Comparison of ENCODE assay signal across 20 cellular contexts in genomic region chr11:61496602-61497400, GRCh38. TPM values are rescaled to one million over a fixed set of nuclear protein-coding genes. Genes with fewer than 3 reads are reported as not detected.
DNase-seq lines count a peak whose midpoint lies in the region; FAIRE-seq and TF ChIP-seq lines count a peak whose summit lies in the region.
"Had no signal": no experiment of that assay in that cellular context is flagged by ENCODE, and none has a peak within 500 bp of the region (broad histone marks: within the 10 kb centered on the region; RNA-seq: fewer than 3 reads in every experiment).

No MANE protein-coding gene starts in this region.

- no peak overlapping the region for H4K5ac ChIP-seq in H1 (ENCODE audit: insufficient read length, low read depth, low read length)

- H3K23ac ChIP-seq in H1 (ENCODE audit: insufficient read length), result no peak overlapping the region

- no TSS peak for BruUV-seq in MCF 10A (replicated peaks; lab: Mats Ljungman, UMichigan)

- H2AFZ ChIP-seq in H1 (ENCODE audit: low read length), result no peak overlapping the region

- H3K27me3 Mint-ChIP-seq in MCF 10A (ENCODE audit: insufficient read depth, unreplicated experiment), result no peaks in the 10 kb centered on the region

- H3K4me1 ChIP-seq in H1 (replicated peaks in 1 of 4; ENCODE audit: control insufficient read depth in 3 of 4, insufficient read depth in 4 of 4, low read length in 3 of 4), result peaks cover 0 to 9% (median 6%) of the 10 kb centered on the region in 4 experiments; a peak in 5 of 7 replicates
- H3K4me1 ChIP-seq: Caco-2 had no signal

- H3K9ac ChIP-seq in H1 (replicated peaks in 1 of 4; ENCODE audit: extremely low read depth in 1 of 4, low read depth in 3 of 4, low read length in 3 of 4), result no peak overlapping the region
- H3K9ac ChIP-seq: BLaER1 treated with 17β-estradiol and CSF1 and Interleukin-3, amounts not matched to agents 10 nM and 100 nM had no signal

- TF ChIP-seq CTCF in WERI-Rb-1 (IDR thresholded peaks at IDR 0.05; ENCODE audit: low read depth, low read length) (no peak), H1 (IDR thresholded peaks at IDR 0.05; ENCODE audit: control extremely low read depth in 1 of 3, insufficient read depth in 1 of 3, low read depth in 1 of 3, low read length in 3 of 3) (no peak), MCF 10A (IDR thresholded peaks at IDR 0.05; ENCODE audit: unreplicated experiment) (no peak)

- no peak overlapping the region for H3K4me3 Mint-ChIP-seq in MCF 10A (ENCODE audit: unreplicated experiment)
- H3K4me3 Mint-ChIP-seq: CD4-positive, alpha-beta memory T cell had no signal

- H3K36me3 ChIP-seq in WERI-Rb-1, result no peaks in the 10 kb centered on the region
- no peaks in the 10 kb centered on the region for H3K36me3 ChIP-seq in H1 (ENCODE audit: control insufficient read depth in 2 of 4, insufficient read depth in 4 of 4, low read length in 3 of 4)
- H3K36me3 ChIP-seq: BLaER1 treated with 17β-estradiol and CSF1 and Interleukin-3, amounts not matched to agents 10 nM and 100 nM had no signal

- no peak for FAIRE-seq in H1 (lab: Jason Lieb, UNC)
- FAIRE-seq: RCC 7860 had no signal

- no peaks in the 10 kb centered on the region for H3K79me1 ChIP-seq in H1 (ENCODE audit: low read depth, low read length)

- TF ChIP-seq POLR2A in H1 (IDR thresholded peaks at IDR 0.05; ENCODE audit: control extremely low read depth in 1 of 2, low read depth in 2 of 2, low read length in 2 of 2), result no peak

- peaks cover 0 to 9% of the 10 kb centered on the region in 2 experiments for H4K20me1 ChIP-seq in H1 (replicated peaks in 1 of 2; ENCODE audit: control insufficient read depth in 1 of 2, insufficient read depth in 2 of 2, low read length in 2 of 2)
- H4K20me1 ChIP-seq: BLaER1 treated with 17β-estradiol and CSF1 and Interleukin-3, amounts not matched to agents 10 nM and 100 nM had no signal

- no peaks in the 10 kb centered on the region for H3K36me3 Mint-ChIP-seq in MCF 10A (ENCODE audit: insufficient read depth, unreplicated experiment)
- H3K36me3 Mint-ChIP-seq: CD4-positive, alpha-beta memory T cell had no signal

- 0 out of 2 replicates have a peak overlapping the region, but pooled peaks have one; percentile 15 for H3K18ac ChIP-seq in H1 (ENCODE audit: extremely low read depth, low read length)

- H3K4ac ChIP-seq in H1 (replicated peaks; ENCODE audit: insufficient read length, low read depth, low read length), result peak overlapping the region; percentile 78

- CTCF ChIA-PET in H1 (lab: Charles Lee; ENCODE audit: partially characterized antibody) (interaction anchor here (1.1 to 57.8 kb wide), 2 partner anchors 21 to 50 kb away, joined by 4 to 2106 read pairs; partner anchors contain the start of gene LRRC10B), MCF 10A (lab: Yijun Ruan, JAX) (interaction anchor here (0.6 kb wide), 1 partner anchor 20 kb away, joined by 3 read pairs; no protein-coding TSS in a partner anchor)

- peak overlapping the region; percentile 91 for H2BK20ac ChIP-seq in H1 (ENCODE audit: low read length)

- DNase-seq in NCI-H2171 treated with DMSO at 0.1 percent for 48 hours (lab: John Stamatoyannopoulos, UW), result peak; percentile 41
- DNase-seq in NCI-H2171 (lab: John Stamatoyannopoulos, UW), result no peak
- DNase-seq in WERI-Rb-1, result no peak
- no peak for DNase-seq in H1 (ENCODE audit: low read depth in 1 of 2, low spot score in 2 of 2)
- no peak for DNase-seq in MCF 10A (ENCODE audit: unreplicated experiment)
- no peak for DNase-seq in anterior cingulate cortex (lab: John Stamatoyannopoulos, UW)
- no peak for DNase-seq in SW 1271 (lab: John Stamatoyannopoulos, UW)
- no peak for DNase-seq in activated gamma-delta T cell (lab: John Stamatoyannopoulos, UW)
- DNase-seq: ACHN; Caco-2; CD4-positive, alpha-beta memory T cell; DND-41; GOT3; KBM-7; NCI-H1436; OCI-M1 had no signal

- H3K9me3 ChIP-seq in WERI-Rb-1 (ENCODE audit: severe bottlenecking), result no peaks in the 10 kb centered on the region
- H3K9me3 ChIP-seq in H1 (ENCODE audit: insufficient read depth in 2 of 2, low read depth in 1 of 2, low read length in 1 of 2), result no peaks in the 10 kb centered on the region
- H3K9me3 ChIP-seq: BLaER1 treated with 17β-estradiol and CSF1 and Interleukin-3, amounts not matched to agents 10 nM and 100 nM; Caco-2 had no signal

- H2BK120ac ChIP-seq in H1 (replicated peaks; ENCODE audit: low read depth, low read length), result no peak overlapping the region

- H3K4me2 ChIP-seq in H1 (ENCODE audit: insufficient read depth in 1 of 2, low read depth in 2 of 2, low read length in 2 of 2), result no peak overlapping the region
- H3K4me2 ChIP-seq: BLaER1 treated with 17β-estradiol and CSF1 and Interleukin-3, amounts not matched to agents 10 nM and 100 nM had no signal

- H3K4me3 ChIP-seq in WERI-Rb-1 (ENCODE audit: low read depth, low read length), result peak overlapping the region; percentile 53
- H3K4me3 ChIP-seq in H1 (ENCODE audit: extremely low read depth in 1 of 4, insufficient read depth in 2 of 4, low read depth in 3 of 4, low read length in 4 of 4), result no peak overlapping the region
- H3K4me3 ChIP-seq: BLaER1 treated with 17β-estradiol and CSF1 and Interleukin-3, amounts not matched to agents 10 nM and 100 nM; SK-N-MC had no signal

- no peak overlapping the region for H4K8ac ChIP-seq in H1 (ENCODE audit: extremely low read depth, insufficient read depth, low read length)

- H3K27me3 ChIP-seq in WERI-Rb-1 (ENCODE audit: insufficient read depth, low read depth, severe bottlenecking), result no peaks in the 10 kb centered on the region
- peaks cover 0 to 8% (median 4%) of the 10 kb centered on the region in 4 experiments; a peak in 4 of 7 replicates for H3K27me3 ChIP-seq in H1 (replicated peaks in 1 of 4; ENCODE audit: control insufficient read depth in 3 of 4, extremely low read depth in 1 of 4, insufficient read depth in 3 of 4, low read length in 3 of 4)
- H3K27me3 ChIP-seq: BLaER1 treated with 17β-estradiol and CSF1 and Interleukin-3, amounts not matched to agents 10 nM and 100 nM had no signal

- peak overlapping the region; percentile 65 for H2AK5ac ChIP-seq in H1 (ENCODE audit: low read depth, low read length)

- H3K27ac ChIP-seq in WERI-Rb-1, result peak overlapping the region; percentile 73
- no peak overlapping the region for H3K27ac ChIP-seq in H1 (ENCODE audit: low read depth, low read length)
- H3K27ac ChIP-seq: 22Rv1; BLaER1 treated with 17β-estradiol and CSF1 and Interleukin-3, amounts not matched to agents 10 nM and 100 nM; SK-N-MC had no signal

- no peak overlapping the region for H3K14ac ChIP-seq in H1 (ENCODE audit: insufficient read length)

- peak overlapping the region; percentile 13; the same call in 1 of the 2 replicates for H2BK5ac ChIP-seq in H1 (ENCODE audit: low read depth, low read length)

- H4K91ac ChIP-seq in H1 (replicated peaks; ENCODE audit: insufficient read length, low read length), result peak overlapping the region; percentile 45

- H2BK12ac ChIP-seq in H1 (ENCODE audit: low read depth, low read length), result peak overlapping the region; percentile 60; the same call in 1 of the 2 replicates

- intact Hi-C loops in MCF 10A (cut with micrococcal nuclease), result no loop called here

- H3K4me1 Mint-ChIP-seq in MCF 10A (ENCODE audit: insufficient read depth, unreplicated experiment), result no peaks in the 10 kb centered on the region
- H3K4me1 Mint-ChIP-seq: CD4-positive, alpha-beta memory T cell had no signal

- TF ChIP-seq EP300 in H1 (IDR thresholded peaks at IDR 0.05; ENCODE audit: borderline replicate concordance in 1 of 2, low read depth in 2 of 2, low read length in 2 of 2), result no peak

- no peak for TF ChIP-seq RAD21 in H1 (IDR thresholded peaks at IDR 0.05 in 1 of 2, conservative IDR thresholded peaks at IDR 0.05 in 1 of 2; ENCODE audit: low read depth in 2 of 2, low read length in 2 of 2)

- 88 to 100% methylated on average over 5 to 13 of the region's 15 CpGs for WGBS in H1 (ENCODE audit: extremely low coverage in 1 of 2, insufficient coverage in 1 of 2, insufficient read length in 1 of 2, insufficient replicate concordance in 2 of 2, low coverage in 1 of 2, low lambda C conversion rate in 2 of 2, missing lambda C conversion rate in 1 of 2), 2 experiments

- H3K23me2 ChIP-seq in H1 (ENCODE audit: low read depth, low read length), result peaks cover 12% of the 10 kb centered on the region; the same call in 1 of the 2 replicates

- H3K79me2 ChIP-seq in H1 (ENCODE audit: control insufficient read depth in 1 of 2, insufficient read depth in 2 of 2, low read length in 2 of 2), result no peaks in the 10 kb centered on the region

- POLR2A ChIA-PET in H1 (lab: Charles Lee; ENCODE audit: partially characterized antibody), result no interaction called here
- POLR2A ChIA-PET in MCF 10A (lab: Yijun Ruan, JAX), result no interaction called here

- H3K56ac ChIP-seq in H1 (replicated peaks; ENCODE audit: insufficient read length, low read depth, low read length), result peak overlapping the region; percentile 97

- H3K27ac Mint-ChIP-seq in MCF 10A (ENCODE audit: low read depth, unreplicated experiment), result no peak overlapping the region
- H3K27ac Mint-ChIP-seq: CD4-positive, alpha-beta memory T cell had no signal

- peak overlapping the region; percentile 97; the same call in 1 of the 2 replicates for H2BK15ac ChIP-seq in H1 (ENCODE audit: low read length)

- no peaks in the 10 kb centered on the region for H3K9me3 Mint-ChIP-seq in MCF 10A (ENCODE audit: unreplicated experiment)
- H3K9me3 Mint-ChIP-seq: CD4-positive, alpha-beta memory T cell had no signal

TF ChIP-seq in H1, 55 proteins besides CTCF, POLR2A, EP300 and RAD21 (continues in another document):
- no peak for TF ChIP-seq SAP30 (IDR thresholded peaks at IDR 0.05; ENCODE audit: insufficient read depth, insufficient replicate concordance, low read length)
- TF ChIP-seq CTBP2 (IDR thresholded peaks at IDR 0.05; ENCODE audit: borderline replicate concordance, insufficient read depth, insufficient read length, low read length), result no peak
- TF ChIP-seq CHD2 (IDR thresholded peaks at IDR 0.05; ENCODE audit: low read length), result no peak
- no peak for TF ChIP-seq GABPA (IDR thresholded peaks at IDR 0.05; ENCODE audit: borderline replicate concordance, insufficient read depth, low read length)
- no peak for TF ChIP-seq PHF8 (conservative IDR thresholded peaks at IDR 0.05; ENCODE audit: low read depth, low read length)
- TF ChIP-seq HDAC6 (IDR thresholded peaks at IDR 0.05; ENCODE audit: low read depth, low read length), result no peak

RNA-seq across cellular contexts. Expression of gene LRRC10B, which starts 11.7 kb away (rescaled TPM):
- total RNA-seq in H1 (2021; fragmentation: NEBNext Ultra II Directional; extraction: Animal tissue kit (Norgen Biotek cat#: 25700)), result 0.47 and 0.61 TPM in 2 replicates
- 0.71 and 1.1 TPM in 2 replicates for polyA plus RNA-seq in H1 (2011; rRNA removed)
- polyA plus RNA-seq in H1 (2011; cell fraction: cytosol; rRNA removed), result 0.58 TPM
- 1.1 TPM for polyA plus RNA-seq in H1 (2011; cell fraction: nucleus; rRNA removed)
- polyA plus RNA-seq in H1 (2012, experiment 1 of 2), result 0.15 to 0.57 TPM (median 0.38 TPM) in 4 replicates
- 0.66 TPM for polyA plus RNA-seq in H1 (2012, experiment 2 of 2)
- polyA plus RNA-seq in H1 (2013, experiment 1 of 2), result 0.51 TPM
- polyA plus RNA-seq in H1 (2013, experiment 2 of 2), result 0.53 TPM
- 0.27 and 0.79 TPM in 2 replicates for polyA minus RNA-seq in H1 (2011; rRNA and poly(A)+ RNA removed)
- not detected for polyA minus RNA-seq in H1 (2011; cell fraction: cytosol; rRNA and poly(A)+ RNA removed)
- 1.2 TPM for polyA minus RNA-seq in H1 (2011; cell fraction: nucleus; rRNA and poly(A)+ RNA removed)
- not detected in 2 replicates for total RNA-seq in MCF 10A (2022)
- total RNA-seq: CD4-positive, alpha-beta memory T cell had no signal
- polyA plus RNA-seq: CD4-positive, alpha-beta memory T cell had no signal
